ENCODE assay signal across 1 cellular context in genomic region chr13:48449656-48450055, GRCh38.
TF ChIP-seq lines count a peak whose summit lies in the region.

No MANE protein-coding gene starts in this region.

TF ChIP-seq in endothelial cell of umbilical vein, 7 proteins besides CTCF, POLR2A, EP300 and RAD21 (continued from another document):
- TF ChIP-seq POLR2AphosphoS5 (IDR thresholded peaks at IDR 0.05; ENCODE audit: insufficient read depth, low read depth, low read length) = no peak
TF ChIP-seq in endothelial cell of umbilical vein: peak in this region for 0.
